In genomic region chr5:9831823-9832222, GRCh38 we compare ENCODE assay signal across 2 cellular contexts.
TF ChIP-seq lines count a peak whose summit lies in the region.

No MANE protein-coding gene starts in this region.

TF ChIP-seq in GM23338, 12 proteins besides CTCF, POLR2A, EP300 and RAD21:
- TF ChIP-seq REST (IDR thresholded peaks at IDR 0.05; ENCODE audit: unreplicated experiment) (no peak), NANOG (IDR thresholded peaks at IDR 0.05; ENCODE audit: borderline replicate concordance) (no peak), POLR2AphosphoS5 (IDR thresholded peaks at IDR 0.05; ENCODE audit: low read depth) (no peak), EZH2 (IDR thresholded peaks at IDR 0.05; ENCODE audit: low read depth, unreplicated experiment) (no peak), ZNF331 (CRISPR knock-in tag; IDR thresholded peaks at IDR 0.05; ENCODE audit: low read depth) (no peak), STAT1 (IDR thresholded peaks at IDR 0.05; ENCODE audit: unreplicated experiment) (no peak), JUNB (IDR thresholded peaks at IDR 0.05; ENCODE audit: unreplicated experiment) (no peak), CREB1 (CRISPR knock-in tag; IDR thresholded peaks at IDR 0.05; ENCODE audit: low read depth) (no peak), ZNF114 (CRISPR knock-in tag; IDR thresholded peaks at IDR 0.05) (no peak), ZNF462 (CRISPR knock-in tag; IDR thresholded peaks at IDR 0.05) (no peak), ETS1 (IDR thresholded peaks at IDR 0.05) (no peak), EZH2phosphoT487 (IDR thresholded peaks at IDR 0.05; ENCODE audit: unreplicated experiment) (no peak)

TF ChIP-seq in WTC11, 78 proteins besides CTCF, POLR2A, EP300 and RAD21 (continued from another document):
- TF ChIP-seq ARID4B (CRISPR knock-in tag; IDR thresholded peaks at IDR 0.05; ENCODE audit: borderline replicate concordance): no peak
- no peak for TF ChIP-seq ATF1 (CRISPR knock-in tag; IDR thresholded peaks at IDR 0.05)
- no peak for TF ChIP-seq ERG (CRISPR knock-in tag; IDR thresholded peaks at IDR 0.05)
- no peak for TF ChIP-seq MAX (CRISPR knock-in tag; IDR thresholded peaks at IDR 0.05)
- no peak for TF ChIP-seq PRRX2 (CRISPR knock-in tag; IDR thresholded peaks at IDR 0.05)
- no peak for TF ChIP-seq ZNF138 (CRISPR knock-in tag; conservative IDR thresholded peaks at IDR 0.05)
- no peak for TF ChIP-seq ATF3 (CRISPR knock-in tag; conservative IDR thresholded peaks at IDR 0.05)
